In the genomic region with DNA sequence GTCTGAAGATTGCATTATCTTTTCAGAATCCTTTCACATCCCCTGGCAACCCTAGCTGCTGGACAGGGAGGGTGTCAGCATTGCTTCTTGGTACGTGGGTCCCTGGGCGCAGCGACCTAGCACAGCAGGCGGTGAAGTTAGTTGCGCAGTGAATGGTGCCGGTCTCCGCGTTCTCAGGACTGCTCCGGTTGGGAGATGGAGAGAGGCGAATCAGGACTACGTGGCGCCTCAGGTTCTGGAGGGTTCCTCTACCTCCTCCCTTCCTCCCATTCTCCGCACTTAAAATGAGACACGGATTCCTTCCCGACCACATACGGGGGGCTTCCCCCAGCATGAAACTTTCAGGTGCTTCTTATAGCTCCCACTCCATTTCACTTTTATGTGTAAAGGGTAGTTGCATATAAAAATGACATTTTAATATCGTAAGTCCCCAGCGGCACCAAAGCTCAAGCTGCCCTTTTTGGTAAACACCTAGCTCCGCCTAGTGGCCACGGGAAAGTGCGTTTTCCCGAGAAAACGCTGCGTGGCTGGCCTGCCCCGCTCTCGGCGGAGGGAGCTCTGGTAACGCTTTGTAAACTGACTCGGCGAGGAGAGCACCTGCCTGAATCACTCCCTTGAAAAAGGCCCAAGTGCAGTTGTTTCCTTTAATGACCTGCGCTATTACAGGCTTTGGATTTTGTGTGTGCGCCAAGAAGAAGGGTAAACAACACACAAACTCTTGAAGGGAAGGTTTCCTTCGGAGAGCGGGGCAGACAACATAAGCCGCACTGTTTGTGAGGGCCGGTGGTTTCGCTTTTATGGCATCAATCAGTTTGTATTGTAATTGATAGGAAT, we compare ENCODE assay signal across 8 cellular contexts. TPM values are rescaled to one million over a fixed set of nuclear protein-coding genes. Genes with fewer than 3 reads are reported as not detected.
DNase-seq lines count a peak whose midpoint lies in the region; ATAC-seq and TF ChIP-seq lines count a peak whose summit lies in the region.

No MANE protein-coding gene starts in this region.

- peak in 1 of 2 donors; percentile 68 for TF ChIP-seq EP300 in tibial nerve (IDR thresholded peaks at IDR 0.05)

- TF ChIP-seq POLR2A in tibial nerve (IDR thresholded peaks at IDR 0.05) = no peak

- H3K27me3 ChIP-seq in adipocyte (replicated peaks; ENCODE audit: control insufficient read depth, insufficient read depth, low read length) (peaks cover 4% of the 10 kb centered on the region), heart right ventricle (no peaks in the 10 kb centered on the region), tibial nerve (no peaks in the 10 kb centered on the region)

- ATAC-seq in GM21576 (IDR thresholded peaks at IDR 0.05; ENCODE audit: unreplicated experiment) = peak; percentile 41
- ATAC-seq in heart right ventricle = peak; percentile 68 to 92 (median 86)

- 6 to 7% methylated on average over 37 of the region's 37 CpGs for WGBS in heart right ventricle, 2 donors
- WGBS in tibial nerve, 2 donors = 5 to 7% methylated on average over 37 of the region's 37 CpGs

- intact Hi-C loops in heart right ventricle (cut with DNase I) = loop anchor here in 7 of 10 donors (2.0 to 10.0 kb wide), 8 partner anchors 58 to 208 kb away; partner anchors contain the start of genes RALB (in 5 of the 7) and TMEM185B (in 3 of the 7)
- intact Hi-C loops in posterior cingulate gyrus (cut with DNase I) = loop anchor here (1.0 to 5.0 kb wide), 3 partner anchors 60 to 204 kb away; no protein-coding TSS in a partner anchor

- no peaks in the 10 kb centered on the region for H3K36me3 ChIP-seq in adipocyte (ENCODE audit: control insufficient read depth, insufficient read depth, low read length, severe bottlenecking)
- no peaks in the 10 kb centered on the region for H3K36me3 ChIP-seq in heart right ventricle
- no peaks in the 10 kb centered on the region for H3K36me3 ChIP-seq in tibial nerve

- H3K4me1 ChIP-seq in adipocyte (ENCODE audit: control insufficient read depth, insufficient read depth, low read length) (peaks cover 8% of the 10 kb centered on the region), heart right ventricle (peaks cover 0 to 29% (median 17%) of the 10 kb centered on the region in 9 donors), tibial nerve (peaks cover 0 to 18% (median 3%) of the 10 kb centered on the region in 4 donors)

- no peaks in the 10 kb centered on the region for H3K9me3 ChIP-seq in adipocyte (ENCODE audit: control insufficient read depth, low read length)
- no peaks in the 10 kb centered on the region for H3K9me3 ChIP-seq in heart right ventricle
- no peaks in the 10 kb centered on the region for H3K9me3 ChIP-seq in tibial nerve

- DNase-seq in COR-L47 (lab: John Stamatoyannopoulos, UW) (peak; percentile 82), NAMALWA (ENCODE audit: low spot score) (peak; percentile 80), T-helper 1 cell (peak; percentile 34 to 79 (median 50)), adipocyte (ENCODE audit: low read depth) (peak; percentile 96), heart right ventricle (peak; percentile 81 to 86), posterior cingulate gyrus (peak; percentile 71 to 97 (median 86)), tibial nerve (ENCODE audit: low spot score in 2 of 2) (peak; percentile 72 to 87)

- peak; percentile 76 to 96 (median 89) for TF ChIP-seq CTCF in heart right ventricle (IDR thresholded peaks at IDR 0.05)
- TF ChIP-seq CTCF in tibial nerve (IDR thresholded peaks at IDR 0.05) = peak; percentile 82 to 92 (median 85)

- H3K27ac ChIP-seq in heart right ventricle (peak overlapping the region in 3 of 10 donors; percentile 0 to 34 (median 25)), tibial nerve (peak overlapping the region in 2 of 4 donors; percentile 45 to 64)

- peak overlapping the region; percentile 61 for H3K9ac ChIP-seq in adipocyte (ENCODE audit: low read length)

- H3K4me3 ChIP-seq in adipocyte (ENCODE audit: low read length) (peak overlapping the region; percentile 81), heart right ventricle (peak overlapping the region; percentile 4 to 55 (median 46)), tibial nerve (peak overlapping the region; percentile 13 to 56 (median 32))

RNA-seq across cellular contexts. Expression of gene INHBB, which starts 32.9 kb away (rescaled TPM):
- total RNA-seq in heart right ventricle = 1 to 10 TPM in 9 of 10 donors, under 1 TPM in 1; 0.89 to 9.2 (median 2.5) TPM
- 1 to 10 TPM; 3.6 to 5.9 TPM for polyA plus RNA-seq in heart right ventricle
- 10 to 100 TPM; 21.9 to 26.5 (median 24.3) TPM for total RNA-seq in tibial nerve
